Comparison of ENCODE assay signal across 1 cellular context in genomic region chr15:48880070-48880634, GRCh38.
TF ChIP-seq lines count a peak whose summit lies in the region.

No MANE protein-coding gene starts in this region.

TF ChIP-seq in GM12878, 131 proteins besides CTCF, POLR2A, EP300 and RAD21:
- no peak for TF ChIP-seq BCL3 (IDR thresholded peaks at IDR 0.05; ENCODE audit: borderline replicate concordance, insufficient read depth, low read depth, low read length, poor library complexity, severe bottlenecking)
- no peak for TF ChIP-seq HDGF (IDR thresholded peaks at IDR 0.05)
- TF ChIP-seq E4F1 (IDR thresholded peaks at IDR 0.05; ENCODE audit: borderline replicate concordance, partially characterized antibody), result no peak
- no peak for TF ChIP-seq PRDM15 (CRISPR knock-in tag; IDR thresholded peaks at IDR 0.05)
- no peak for TF ChIP-seq BHLHE40 (IDR thresholded peaks at IDR 0.05; ENCODE audit: borderline replicate concordance in 1 of 2, low read depth in 2 of 2, low read length in 1 of 2)
- no peak for TF ChIP-seq SKIL (IDR thresholded peaks at IDR 0.05; ENCODE audit: low read depth, poor library complexity, severe bottlenecking)
- TF ChIP-seq TBL1XR1 (IDR thresholded peaks at IDR 0.05; ENCODE audit: low read depth, low read length), result no peak
- no peak for TF ChIP-seq CUX1 (IDR thresholded peaks at IDR 0.05; ENCODE audit: insufficient replicate concordance, low read depth, low read length)
- TF ChIP-seq STAT3 (IDR thresholded peaks at IDR 0.05; ENCODE audit: low read depth, low read length), result no peak
- TF ChIP-seq POLR2AphosphoS5 (IDR thresholded peaks at IDR 0.05; ENCODE audit: low read length), result no peak
- TF ChIP-seq BCLAF1 (IDR thresholded peaks at IDR 0.05), result no peak
- no peak for TF ChIP-seq SMC3 (IDR thresholded peaks at IDR 0.05; ENCODE audit: borderline replicate concordance, low read length)
- no peak for TF ChIP-seq IRF3 (IDR thresholded peaks at IDR 0.05)
- TF ChIP-seq ZNF622 (IDR thresholded peaks at IDR 0.05), result no peak
- TF ChIP-seq HDAC6 (IDR thresholded peaks at IDR 0.05; ENCODE audit: unreplicated experiment), result no peak
TF ChIP-seq in GM12878: peak in this region for 0.
